1 cellular context compared by ENCODE assay signal in genomic region chr20:32483351-32484220, GRCh38.
TF ChIP-seq lines count a peak whose summit lies in the region.

No MANE protein-coding gene starts in this region.

TF ChIP-seq in HepG2, 621 proteins besides CTCF, POLR2A, EP300 and RAD21 (continued from another document and continues in another):
- TF ChIP-seq FOXP4 (CRISPR knock-in tag; IDR thresholded peaks at IDR 0.05) = peak; percentile 60; the same call in 1 of the 2 replicates
- TF ChIP-seq MYNN (CRISPR knock-in tag; IDR thresholded peaks at IDR 0.05; ENCODE audit: low read depth) = peak; percentile 95; the same call in 1 of the 2 replicates
- TF ChIP-seq FIP1L1 (IDR thresholded peaks at IDR 0.05; ENCODE audit: borderline replicate concordance, insufficient read depth, low read depth, low read length) = no peak
- 0 out of 2 replicates have a peak, but pooled peaks have one; percentile 34 for TF ChIP-seq JDP2 (CRISPR knock-in tag; IDR thresholded peaks at IDR 0.05; ENCODE audit: borderline replicate concordance)
- TF ChIP-seq SMARCC2 (IDR thresholded peaks at IDR 0.05) = no peak
- no peak for TF ChIP-seq SMC3 (IDR thresholded peaks at IDR 0.05; ENCODE audit: low read length)
- TF ChIP-seq PHF8 (CRISPR knock-in tag; IDR thresholded peaks at IDR 0.05) = peak; percentile 15; the same call in 1 of the 2 replicates
- TF ChIP-seq TCF7L2 (IDR thresholded peaks at IDR 0.05; ENCODE audit: low read depth, low read length) = no peak
- peak; percentile 76 for TF ChIP-seq IRF2 (CRISPR knock-in tag; IDR thresholded peaks at IDR 0.05)
- no peak for TF ChIP-seq KLF13 (CRISPR knock-in tag; IDR thresholded peaks at IDR 0.05)
- TF ChIP-seq ETV6 (CRISPR knock-in tag; conservative IDR thresholded peaks at IDR 0.05) = peak; percentile 85
- peak; percentile 73; the same call in 1 of the 2 replicates for TF ChIP-seq RFXAP (CRISPR knock-in tag; IDR thresholded peaks at IDR 0.05; ENCODE audit: borderline replicate concordance)
- TF ChIP-seq PITX1 (CRISPR knock-in tag; IDR thresholded peaks at IDR 0.05) = peak; percentile 65
- no peak; the same call in 1 of the 2 replicates for TF ChIP-seq HBP1 (CRISPR knock-in tag; IDR thresholded peaks at IDR 0.05; ENCODE audit: low read depth)
- no peak for TF ChIP-seq BATF2 (CRISPR knock-in tag; IDR thresholded peaks at IDR 0.05)
- TF ChIP-seq ZNF503 (CRISPR knock-in tag; IDR thresholded peaks at IDR 0.05) = peak; percentile 48; the same call in 1 of the 2 replicates
- no peak for TF ChIP-seq GATA4 (IDR thresholded peaks at IDR 0.05; ENCODE audit: borderline replicate concordance, low read depth)
- TF ChIP-seq DR1 (CRISPR knock-in tag; IDR thresholded peaks at IDR 0.05) = no peak
- TF ChIP-seq ZBTB46 (CRISPR knock-in tag; IDR thresholded peaks at IDR 0.05; ENCODE audit: borderline replicate concordance) = no peak
- TF ChIP-seq ZNF580 (CRISPR knock-in tag; IDR thresholded peaks at IDR 0.05; ENCODE audit: borderline replicate concordance, low read depth) = peak; percentile 68; the same call in 1 of the 2 replicates
- no peak for TF ChIP-seq PHB2 (IDR thresholded peaks at IDR 0.05; ENCODE audit: partially characterized antibody)
- peak in 1 of 2 experiments; percentile 38; a peak in 1 of 4 replicates for TF ChIP-seq HMGXB4 (CRISPR knock-in tag; IDR thresholded peaks at IDR 0.05; ENCODE audit: borderline replicate concordance in 1 of 2, low read depth in 1 of 2)
- TF ChIP-seq CHD2 (IDR thresholded peaks at IDR 0.05; ENCODE audit: low read depth, low read length) = no peak
- TF ChIP-seq TAF1 (CRISPR knock-in tag; IDR thresholded peaks at IDR 0.05) = peak; percentile 56; the same call in 1 of the 2 replicates
- no peak for TF ChIP-seq HNRNPUL1 (IDR thresholded peaks at IDR 0.05; ENCODE audit: low read depth, low read length)
- TF ChIP-seq BCL6 (CRISPR knock-in tag; IDR thresholded peaks at IDR 0.05) = peak; percentile 64; the same call in 1 of the 2 replicates
- no peak for TF ChIP-seq ZSCAN29 (CRISPR knock-in tag; conservative IDR thresholded peaks at IDR 0.05)
- TF ChIP-seq ZBTB39 (CRISPR knock-in tag; IDR thresholded peaks at IDR 0.05) = no peak
- no peak for TF ChIP-seq BRF2 (CRISPR knock-in tag; IDR thresholded peaks at IDR 0.05)
- TF ChIP-seq MLX (CRISPR knock-in tag; IDR thresholded peaks at IDR 0.05) = no peak
- TF ChIP-seq CBX2 (IDR thresholded peaks at IDR 0.05; ENCODE audit: low read depth, low read length) = no peak
- no peak for TF ChIP-seq CBX2 (CRISPR knock-in tag; IDR thresholded peaks at IDR 0.05; ENCODE audit: low read depth)
- no peak; the same call in 1 of the 2 replicates for TF ChIP-seq ZMAT3 (CRISPR knock-in tag; conservative IDR thresholded peaks at IDR 0.05)
- TF ChIP-seq NFYB (CRISPR knock-in tag; IDR thresholded peaks at IDR 0.05) = peak; percentile 33
- TF ChIP-seq SCMH1 (CRISPR knock-in tag; IDR thresholded peaks at IDR 0.05; ENCODE audit: borderline replicate concordance) = no peak
- TF ChIP-seq ZNF883 (CRISPR knock-in tag; IDR thresholded peaks at IDR 0.05; ENCODE audit: not compliant biosample characterization) = peak; percentile 84
- no peak for TF ChIP-seq NR1H2 (CRISPR knock-in tag; IDR thresholded peaks at IDR 0.05; ENCODE audit: borderline replicate concordance, low read depth)
- no peak for TF ChIP-seq PHF21A (CRISPR knock-in tag; IDR thresholded peaks at IDR 0.05)
- peak; percentile 67; the same call in 1 of the 2 replicates for TF ChIP-seq ZNF598 (CRISPR knock-in tag; IDR thresholded peaks at IDR 0.05; ENCODE audit: borderline replicate concordance)
- peak; percentile 50 for TF ChIP-seq POGZ (CRISPR knock-in tag; IDR thresholded peaks at IDR 0.05)
- TF ChIP-seq ZNF276 (CRISPR knock-in tag; IDR thresholded peaks at IDR 0.05; ENCODE audit: low read depth) = no peak
- TF ChIP-seq ZIK1 (CRISPR knock-in tag; IDR thresholded peaks at IDR 0.05; ENCODE audit: borderline replicate concordance, low read depth) = peak; percentile 51; the same call in 1 of the 2 replicates
- TF ChIP-seq ZNF513 (CRISPR knock-in tag; conservative IDR thresholded peaks at IDR 0.05) = no peak
- TF ChIP-seq ZFP1 (CRISPR knock-in tag; IDR thresholded peaks at IDR 0.05) = 0 out of 2 replicates have a peak, but pooled peaks have one; percentile 39
- TF ChIP-seq NFATC3 (CRISPR knock-in tag; IDR thresholded peaks at IDR 0.05) = no peak
